ENCODE assay signal across 35 cellular contexts in genomic region chr3:187844708-187845107, GRCh38.
"Had no signal": no experiment of that assay in that cellular context is flagged by ENCODE, and none has a peak within 500 bp of the region (broad histone marks: within the 10 kb centered on the region; RNA-seq: fewer than 3 reads in every experiment).

No MANE protein-coding gene starts in this region.

- H3K4me3 ChIP-seq: adrenal gland, body of pancreas, breast epithelium had no signal

- H3K27me3 ChIP-seq: adrenal gland, body of pancreas, brain microvascular endothelial cell, breast epithelium had no signal

- DNase-seq: activated CD4-positive, alpha-beta memory T cell treated with anti-CD3 and anti-CD28 coated beads, Interleukin-2, amount 10 ng/mL, durations not matched to agents 7 days and 5 days; activated CD4-positive, alpha-beta T cell treated with anti-CD3 and anti-CD28 coated beads for 1 hour; activated CD4-positive, alpha-beta T cell treated with anti-CD3 and anti-CD28 coated beads for 36 hours; activated CD4-positive, alpha-beta T cell treated with anti-CD3 and anti-CD28 coated beads for 48 hours; activated CD4-positive, alpha-beta T cell treated with anti-CD3 and anti-CD28 coated beads, Interleukin-2, amount 10 ng/mL, durations not matched to agents 7 days and 5 days; activated CD4-positive, alpha-beta T cell treated with anti-CD3 and anti-CD28 coated beads, Interleukin-2, amount 50 U/mL, for 48 hours; activated CD4-positive, CD25-positive, alpha-beta regulatory T cell; activated CD8-positive, alpha-beta memory T cell treated with anti-CD3 and anti-CD28 coated beads for 24 hours; activated CD8-positive, alpha-beta memory T cell treated with anti-CD3 and anti-CD28 coated beads, Interleukin-2, amount 10 ng/mL, durations not matched to agents 7 days and 5 days; activated CD8-positive, alpha-beta memory T cell treated with anti-CD3 and anti-CD28 coated beads, Interleukin-2, amount 50 U/mL, for 48 hours; activated CD8-positive, alpha-beta T cell treated with anti-CD3 and anti-CD28 coated beads, Interleukin-2, amount 10 ng/mL, durations not matched to agents 7 days and 5 days; activated effector memory CD4-positive, alpha-beta T cell treated with Interleukin-2 at 50 U/mL for 16 hours; activated gamma-delta T cell; activated naive CD4-positive, alpha-beta T cell treated with anti-CD3 and anti-CD28 coated beads, Interleukin-2, amount 50 U/mL, for 16 hours; activated naive CD4-positive, alpha-beta T cell treated with Interleukin-2 at 50 U/mL for 16 hours; activated naive CD8-positive, alpha-beta T cell treated with anti-CD3 and anti-CD28 coated beads for 36 hours; activated T-cell treated with anti-CD3 and anti-CD28 coated beads, Interleukin-2, amount 50 U/mL, for 24 hours; activated T-cell treated with anti-CD3 and anti-CD28 coated beads, Interleukin-2, amount 50 U/mL, for 48 hours; adrenal gland; amniotic stem cell; aorta; body of pancreas; brain microvascular endothelial cell; central memory CD4-positive, alpha-beta T cell; T-helper 1 cell; T-helper 2 cell; T-helper 9 cell; WERI-Rb-1 had no signal

- H3K9me3 Mint-ChIP-seq: activated CD4-positive, alpha-beta memory T cell treated with anti-CD3 and anti-CD28 coated beads, Interleukin-2, amount 10 ng/mL, durations not matched to agents 7 days and 5 days; activated naive CD8-positive, alpha-beta T cell treated with anti-CD3 and anti-CD28 coated beads for 36 hours; activated T-cell treated with anti-CD3 and anti-CD28 coated beads, Interleukin-2, amount 50 U/mL, for 24 hours; activated T-helper 2 cell treated with anti-CD3 and anti-CD28 coated beads, Interferon-gamma antibody, Interleukin-2, Interleukin-4, amounts not matched to agents 10 μg/mL and 5 μg/mL and 100 μg/mL, durations not matched to agents 14 hours and 24 hours and 36 hours; T-helper 1 cell treated with Interleukin-12 subunit alpha and Interleukin-12 subunit beta and Interleukin-4 antibody, amounts not matched to agents 30 μg/mL and 1 μg/mL, for 36 hours; T-helper 2 cell treated with Interferon-gamma antibody and Interleukin-4, amounts not matched to agents 5 μg/mL and 100 μg/mL, for 36 hours; WTC11 had no signal

- H3K4me1 ChIP-seq: adrenal gland, body of pancreas, breast epithelium had no signal

- H3K27ac ChIP-seq: adrenal gland, body of pancreas, brain microvascular endothelial cell, breast epithelium, WERI-Rb-1 had no signal

- H3K4me1 Mint-ChIP-seq: activated CD8-positive, alpha-beta memory T cell treated with anti-CD3 and anti-CD28 coated beads, Interleukin-2, amount 10 ng/mL, durations not matched to agents 7 days and 5 days; activated naive CD8-positive, alpha-beta T cell treated with anti-CD3 and anti-CD28 coated beads for 36 hours had no signal

- H3K27ac Mint-ChIP-seq: activated CD4-positive, alpha-beta memory T cell treated with anti-CD3 and anti-CD28 coated beads, Interleukin-2, amount 10 ng/mL, durations not matched to agents 7 days and 5 days; activated CD4-positive, alpha-beta T cell treated with anti-CD3 and anti-CD28 coated beads for 36 hours; activated CD4-positive, alpha-beta T cell treated with anti-CD3 and anti-CD28 coated beads, Interleukin-2, amount 10 ng/mL, durations not matched to agents 7 days and 5 days; activated CD8-positive, alpha-beta memory T cell treated with anti-CD3 and anti-CD28 coated beads, Interleukin-2, amount 10 ng/mL, durations not matched to agents 7 days and 5 days; activated CD8-positive, alpha-beta T cell treated with anti-CD3 and anti-CD28 coated beads, Interleukin-2, amount 10 ng/mL, durations not matched to agents 7 days and 5 days; activated naive CD4-positive, alpha-beta T cell treated with anti-CD3 and anti-CD28 coated beads, Interleukin-2, amount 50 U/mL, for 72 hours; activated naive CD8-positive, alpha-beta T cell treated with anti-CD3 and anti-CD28 coated beads for 36 hours; activated T-cell treated with anti-CD3 and anti-CD28 coated beads, Interleukin-2, amount 50 U/mL, for 24 hours; activated T-helper 2 cell treated with anti-CD3 and anti-CD28 coated beads, Interferon-gamma antibody, Interleukin-2, Interleukin-4, amounts not matched to agents 10 μg/mL and 5 μg/mL and 100 μg/mL, durations not matched to agents 14 hours and 24 hours and 36 hours; T-helper 1 cell treated with Interleukin-12 subunit alpha and Interleukin-12 subunit beta and Interleukin-4 antibody, amounts not matched to agents 30 μg/mL and 1 μg/mL, for 36 hours; T-helper 2 cell treated with Interferon-gamma antibody and Interleukin-4, amounts not matched to agents 5 μg/mL and 100 μg/mL, for 36 hours; WTC11 had no signal

- H3K27me3 Mint-ChIP-seq: activated CD4-positive, alpha-beta memory T cell treated with anti-CD3 and anti-CD28 coated beads, Interleukin-2, amount 10 ng/mL, durations not matched to agents 7 days and 5 days; activated CD8-positive, alpha-beta memory T cell treated with anti-CD3 and anti-CD28 coated beads, Interleukin-2, amount 10 ng/mL, durations not matched to agents 7 days and 5 days; activated T-cell treated with anti-CD3 and anti-CD28 coated beads, Interleukin-2, amount 50 U/mL, for 24 hours had no signal

- ATAC-seq: activated CD4-positive, alpha-beta T cell treated with anti-CD3 and anti-CD28 coated beads for 36 hours; activated CD4-positive, CD25-positive, alpha-beta regulatory T cell treated with anti-CD3 and anti-CD28 coated beads, Interleukin-2, amount 50 U/mL, for 24 hours; activated CD8-positive, alpha-beta memory T cell treated with anti-CD3 and anti-CD28 coated beads, Interleukin-2, amount 10 ng/mL, durations not matched to agents 7 days and 5 days; activated CD8-positive, alpha-beta T cell treated with anti-CD3 and anti-CD28 coated beads, Interleukin-2, amount 10 ng/mL, durations not matched to agents 7 days and 5 days; activated naive CD4-positive, alpha-beta T cell treated with anti-CD3 and anti-CD28 coated beads, Interleukin-2, amount 50 U/mL, for 72 hours; body of pancreas; WTC11 had no signal

- H3K4me3 Mint-ChIP-seq: activated CD4-positive, alpha-beta memory T cell treated with anti-CD3 and anti-CD28 coated beads, Interleukin-2, amount 10 ng/mL, durations not matched to agents 7 days and 5 days; activated CD4-positive, alpha-beta T cell treated with anti-CD3 and anti-CD28 coated beads for 36 hours; activated CD4-positive, alpha-beta T cell treated with anti-CD3 and anti-CD28 coated beads, Interleukin-2, amount 10 ng/mL, durations not matched to agents 7 days and 5 days; activated CD8-positive, alpha-beta memory T cell treated with anti-CD3 and anti-CD28 coated beads, Interleukin-2, amount 10 ng/mL, durations not matched to agents 7 days and 5 days; activated CD8-positive, alpha-beta T cell treated with anti-CD3 and anti-CD28 coated beads, Interleukin-2, amount 10 ng/mL, durations not matched to agents 7 days and 5 days; activated naive CD8-positive, alpha-beta T cell treated with anti-CD3 and anti-CD28 coated beads for 36 hours; activated T-cell treated with anti-CD3 and anti-CD28 coated beads, Interleukin-2, amount 50 U/mL, for 24 hours; T-helper 1 cell treated with Interleukin-12 subunit alpha and Interleukin-12 subunit beta and Interleukin-4 antibody, amounts not matched to agents 30 μg/mL and 1 μg/mL, for 36 hours; T-helper 2 cell treated with Interferon-gamma antibody and Interleukin-4, amounts not matched to agents 5 μg/mL and 100 μg/mL, for 36 hours; WTC11 had no signal

- H3K36me3 ChIP-seq: adrenal gland, brain microvascular endothelial cell, breast epithelium, WERI-Rb-1 had no signal

- H3K36me3 Mint-ChIP-seq: activated naive CD8-positive, alpha-beta T cell treated with anti-CD3 and anti-CD28 coated beads for 36 hours; WTC11 had no signal
